Comparison of ENCODE assay signal across 8 cellular contexts in the genomic region with DNA sequence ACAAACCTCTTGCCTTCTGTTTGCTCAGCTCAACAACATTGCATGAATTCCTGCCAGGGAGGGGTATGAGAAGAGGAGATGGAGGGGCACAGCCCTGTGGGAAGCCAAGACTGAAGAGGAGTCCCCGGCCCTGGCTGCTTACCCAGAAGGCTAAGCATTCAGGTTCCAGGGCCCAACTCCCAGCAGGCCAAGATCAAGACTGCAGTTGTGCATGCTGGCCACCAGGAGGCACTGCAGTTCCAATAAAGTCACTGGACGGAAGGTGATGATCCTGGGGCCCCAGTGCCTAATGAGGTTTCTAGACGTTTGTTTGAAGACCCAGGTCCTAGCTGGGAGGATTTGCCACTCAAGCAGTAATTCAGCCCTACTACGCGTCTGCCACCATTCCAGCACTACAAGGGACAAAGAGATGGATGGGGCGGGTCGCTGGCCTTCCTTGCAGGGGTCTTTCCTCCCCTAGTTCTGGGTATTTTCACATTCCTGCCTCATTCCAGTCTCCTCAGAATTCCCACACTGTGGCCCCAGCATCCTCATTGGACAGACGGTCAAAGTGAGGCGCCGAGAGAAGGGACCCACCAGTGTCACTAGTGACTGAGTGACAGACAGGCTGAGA. TPM values are rescaled to one million over a fixed set of nuclear protein-coding genes. Genes with fewer than 3 reads are reported as not detected.
A peak's percentile ranks its signal among the peaks of the same experiment; 100 is the strongest.
DNase-seq lines count a peak whose midpoint lies in the region; ATAC-seq and TF ChIP-seq lines count a peak whose summit lies in the region.

No MANE protein-coding gene starts in this region.

- no peaks in the 10 kb centered on the region for H3K79me2 ChIP-seq in HCT116 (ENCODE audit: insufficient read depth, low read length)

- no peak overlapping the region for H3K27ac ChIP-seq in HCT116 (ENCODE audit: low read depth, low read length)
- no peak overlapping the region for H3K27ac ChIP-seq in effector memory CD4-positive, alpha-beta T cell (ENCODE audit: insufficient read depth, low read length, poor library complexity, severe bottlenecking)
- no peak overlapping the region for H3K27ac ChIP-seq in substantia nigra (ENCODE audit: low read depth, low read length, poor library complexity, severe bottlenecking)

- no peaks in the 10 kb centered on the region for H3K36me3 Mint-ChIP-seq in activated CD4-positive, alpha-beta T cell treated with anti-CD3 and anti-CD28 coated beads, Interleukin-2, amount 10 ng/mL, durations not matched to agents 7 days and 5 days (ENCODE audit: low read depth)

- H3K9me3 Mint-ChIP-seq in activated CD4-positive, alpha-beta T cell treated with anti-CD3 and anti-CD28 coated beads, Interleukin-2, amount 10 ng/mL, durations not matched to agents 7 days and 5 days, result no peaks in the 10 kb centered on the region

- CTCF ChIA-PET in HCT116 (lab: Charles Lee), result interaction anchor here (1.0 to 2.0 kb wide), 7 partner anchors 12 to 331 kb away, joined by 3 to 7 read pairs (median 4); no protein-coding TSS in a partner anchor
- CTCF ChIA-PET in activated CD4-positive, alpha-beta T cell treated with anti-CD3 and anti-CD28 coated beads, Interleukin-2, amount 10 ng/mL, durations not matched to agents 7 days and 5 days (lab: Charles Lee), result interaction anchor here (0.8 to 2.9 kb wide), 6 partner anchors 11 to 625 kb away, joined by 3 to 9 read pairs (median 3); no protein-coding TSS in a partner anchor

- TF ChIP-seq CTCF in HCT116 (IDR thresholded peaks at IDR 0.05 in 2 of 3, conservative IDR thresholded peaks at IDR 0.05 in 1 of 3; ENCODE audit: borderline replicate concordance in 1 of 3, insufficient read depth in 1 of 3, low read depth in 2 of 3, low read length in 2 of 3), result peak; percentile 85 to 96 (median 95)

- H3K27ac Mint-ChIP-seq in activated CD4-positive, alpha-beta T cell treated with anti-CD3 and anti-CD28 coated beads, Interleukin-2, amount 10 ng/mL, durations not matched to agents 7 days and 5 days, result no peak overlapping the region

- no TSS peak for BruUV-seq in HCT116 (replicated peaks; lab: Mats Ljungman, UMichigan)

- no peak overlapping the region for H2AFZ ChIP-seq in HCT116 (ENCODE audit: low read depth, low read length, poor library complexity, severe bottlenecking)

- TF ChIP-seq RAD21 in HCT116 (IDR thresholded peaks at IDR 0.05; ENCODE audit: low read depth), result peak; percentile 90

- no peak for TF ChIP-seq POLR2A in HCT116 (IDR thresholded peaks at IDR 0.05; ENCODE audit: borderline replicate concordance, extremely low read depth, insufficient read depth, insufficient read length)

- H3K4me2 ChIP-seq in HCT116 (ENCODE audit: low read length), result no peak overlapping the region

- intact Hi-C loops in HCT116 (cut with micrococcal nuclease), result loop anchor here (1.0 to 10.0 kb wide), 4 partner anchors 152 to 330 kb away; no protein-coding TSS in a partner anchor

- no peaks in the 10 kb centered on the region for H4K20me1 ChIP-seq in HCT116 (ENCODE audit: insufficient read depth)

- H3K4me1 ChIP-seq in HCT116 (ENCODE audit: control insufficient read depth in 1 of 2, insufficient read depth in 2 of 2, low read length in 2 of 2), result no peaks in the 10 kb centered on the region; a peak in 1 of 4 replicates
- H3K4me1 ChIP-seq in effector memory CD4-positive, alpha-beta T cell (ENCODE audit: control insufficient read depth, insufficient read depth, low read length, poor library complexity, severe bottlenecking), result no peaks in the 10 kb centered on the region

- no peaks in the 10 kb centered on the region for H3K9me3 ChIP-seq in HCT116 (ENCODE audit: control insufficient read depth in 1 of 2, insufficient read depth in 1 of 2, low read depth in 1 of 2, low read length in 2 of 2)
- H3K9me3 ChIP-seq in effector memory CD4-positive, alpha-beta T cell (ENCODE audit: control insufficient read depth, low read length), result no peaks in the 10 kb centered on the region

- RAD21 ChIA-PET in HCT116 (lab: Charles Lee; ENCODE audit: low non-redundant PET in 1 of 2, low total read pairs in 2 of 2, uncharacterized antibody in 2 of 2, unreplicated experiment in 2 of 2), result interaction anchor here in 1 of 2 experiments (1.0 to 1.5 kb wide), 3 partner anchors 153 to 330 kb away, joined by 3 to 4 read pairs (median 3); no protein-coding TSS in a partner anchor

- H3K27me3 Mint-ChIP-seq in activated CD4-positive, alpha-beta T cell treated with anti-CD3 and anti-CD28 coated beads, Interleukin-2, amount 10 ng/mL, durations not matched to agents 7 days and 5 days, result peaks cover 2% of the 10 kb centered on the region

- POLR2A ChIA-PET in HCT116 (lab: Charles Lee), result no interaction called here
- POLR2A ChIA-PET in activated CD4-positive, alpha-beta T cell treated with anti-CD3 and anti-CD28 coated beads, Interleukin-2, amount 10 ng/mL, durations not matched to agents 7 days and 5 days (lab: Charles Lee), result no interaction called here

- H3K27me3 ChIP-seq in HCT116 (ENCODE audit: insufficient read depth, low read length), result no peaks in the 10 kb centered on the region
- H3K27me3 ChIP-seq in effector memory CD4-positive, alpha-beta T cell (replicated peaks; ENCODE audit: control insufficient read depth, insufficient read depth, low read length, poor library complexity, severe bottlenecking), result no peaks in the 10 kb centered on the region

- H3K4me3 Mint-ChIP-seq in activated CD4-positive, alpha-beta T cell treated with anti-CD3 and anti-CD28 coated beads, Interleukin-2, amount 10 ng/mL, durations not matched to agents 7 days and 5 days, result no peak overlapping the region

- no peaks in the 10 kb centered on the region for H3K4me1 Mint-ChIP-seq in activated CD4-positive, alpha-beta T cell treated with anti-CD3 and anti-CD28 coated beads, Interleukin-2, amount 10 ng/mL, durations not matched to agents 7 days and 5 days

- DNase-seq in D341Med (ENCODE audit: low spot score), result peak; percentile 84
- DNase-seq in HCT116 (ENCODE audit: low read depth, low spot score), result peak; percentile 43
- peak; percentile 39 for DNase-seq in NCI-H446 treated with DMSO at 0.1 percent for 48 hours (lab: John Stamatoyannopoulos, UW)
- peak; percentile 67 for DNase-seq in activated CD4-positive, alpha-beta T cell treated with anti-CD3 and anti-CD28 coated beads, Interleukin-2, amount 10 ng/mL, durations not matched to agents 7 days and 5 days
- DNase-seq in effector memory CD4-positive, alpha-beta T cell, result peak in 2 of 3 donors; percentile 17 to 23
- DNase-seq in myocyte (ENCODE audit: low read depth), result peak; percentile 66
- DNase-seq in substantia nigra (lab: John Stamatoyannopoulos, UW), result peak in 26 of 49 donors; percentile 2 to 50 (median 14)

- no peaks in the 10 kb centered on the region for H3K36me3 ChIP-seq in HCT116 (ENCODE audit: control insufficient read depth in 1 of 2, insufficient read depth in 2 of 2, low read length in 2 of 2)
- no peaks in the 10 kb centered on the region for H3K36me3 ChIP-seq in effector memory CD4-positive, alpha-beta T cell (ENCODE audit: control insufficient read depth, insufficient read depth, low read length)

- H3K9ac ChIP-seq in HCT116 (ENCODE audit: low read length), result no peak overlapping the region

- ATAC-seq in HCT116 (peak; percentile 94), HG02678 (IDR thresholded peaks at IDR 0.05; ENCODE audit: unreplicated experiment) (no peak)

- no peak overlapping the region for H3K4me3 ChIP-seq in HCT116 (replicated peaks in 1 of 2; ENCODE audit: low read depth in 1 of 2, low read length in 2 of 2)
- no peak overlapping the region for H3K4me3 ChIP-seq in effector memory CD4-positive, alpha-beta T cell (ENCODE audit: insufficient read depth, low read depth, low read length, poor library complexity, severe bottlenecking)

- H3K9me2 ChIP-seq in HCT116 (ENCODE audit: insufficient read depth), result no peaks in the 10 kb centered on the region

TF ChIP-seq in HCT116, 20 proteins besides CTCF, POLR2A, EP300 and RAD21 (continues in another document):
- no peak for TF ChIP-seq FOSL1 (IDR thresholded peaks at IDR 0.05; ENCODE audit: low read depth)
- no peak for TF ChIP-seq SP1 (IDR thresholded peaks at IDR 0.05; ENCODE audit: low read depth)
- TF ChIP-seq YY1 (IDR thresholded peaks at IDR 0.05; ENCODE audit: extremely low read depth, insufficient replicate concordance, low read depth, low read length), result no peak
- TF ChIP-seq SRF (IDR thresholded peaks at IDR 0.05; ENCODE audit: low read depth), result no peak
- no peak for TF ChIP-seq ELF1 (IDR thresholded peaks at IDR 0.05; ENCODE audit: borderline replicate concordance, low read depth)
- TF ChIP-seq, protein P1, sequence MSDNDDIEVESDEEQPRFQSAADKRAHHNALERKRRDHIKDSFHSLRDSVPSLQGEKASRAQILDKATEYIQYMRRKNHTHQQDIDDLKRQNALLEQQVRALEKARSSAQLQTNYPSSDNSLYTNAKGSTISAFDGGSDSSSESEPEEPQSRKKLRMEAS (IDR thresholded peaks at IDR 0.05), result no peak
- no peak for TF ChIP-seq CEBPB (IDR thresholded peaks at IDR 0.05; ENCODE audit: low read depth)
- no peak for TF ChIP-seq SIN3A (IDR thresholded peaks at IDR 0.05; ENCODE audit: low read depth)
- TF ChIP-seq, protein P2, sequence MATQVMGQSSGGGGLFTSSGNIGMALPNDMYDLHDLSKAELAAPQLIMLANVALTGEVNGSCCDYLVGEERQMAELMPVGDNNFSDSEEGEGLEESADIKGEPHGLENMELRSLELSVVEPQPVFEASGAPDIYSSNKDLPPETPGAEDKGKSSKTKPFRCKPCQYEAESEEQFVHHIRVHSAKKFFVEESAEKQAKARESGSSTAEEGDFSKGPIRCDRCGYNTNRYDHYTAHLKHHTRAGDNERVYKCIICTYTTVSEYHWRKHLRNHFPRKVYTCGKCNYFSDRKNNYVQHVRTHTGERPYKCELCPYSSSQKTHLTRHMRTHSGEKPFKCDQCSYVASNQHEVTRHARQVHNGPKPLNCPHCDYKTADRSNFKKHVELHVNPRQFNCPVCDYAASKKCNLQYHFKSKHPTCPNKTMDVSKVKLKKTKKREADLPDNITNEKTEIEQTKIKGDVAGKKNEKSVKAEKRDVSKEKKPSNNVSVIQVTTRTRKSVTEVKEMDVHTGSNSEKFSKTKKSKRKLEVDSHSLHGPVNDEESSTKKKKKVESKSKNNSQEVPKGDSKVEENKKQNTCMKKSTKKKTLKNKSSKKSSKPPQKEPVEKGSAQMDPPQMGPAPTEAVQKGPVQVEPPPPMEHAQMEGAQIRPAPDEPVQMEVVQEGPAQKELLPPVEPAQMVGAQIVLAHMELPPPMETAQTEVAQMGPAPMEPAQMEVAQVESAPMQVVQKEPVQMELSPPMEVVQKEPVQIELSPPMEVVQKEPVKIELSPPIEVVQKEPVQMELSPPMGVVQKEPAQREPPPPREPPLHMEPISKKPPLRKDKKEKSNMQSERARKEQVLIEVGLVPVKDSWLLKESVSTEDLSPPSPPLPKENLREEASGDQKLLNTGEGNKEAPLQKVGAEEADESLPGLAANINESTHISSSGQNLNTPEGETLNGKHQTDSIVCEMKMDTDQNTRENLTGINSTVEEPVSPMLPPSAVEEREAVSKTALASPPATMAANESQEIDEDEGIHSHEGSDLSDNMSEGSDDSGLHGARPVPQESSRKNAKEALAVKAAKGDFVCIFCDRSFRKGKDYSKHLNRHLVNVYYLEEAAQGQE (IDR thresholded peaks at IDR 0.05; ENCODE audit: low read depth), result no peak

RNA-seq across cellular contexts. Expression of a gene that starts 23.6 kb away (rescaled TPM):
- total RNA-seq in HCT116 (2021; ENCODE audit: unreplicated experiment), result not detected
- polyA plus RNA-seq in HCT116 (2012), result 0.04 and 0.09 TPM in 2 replicates
- not detected for total RNA-seq in activated CD4-positive, alpha-beta T cell treated with anti-CD3 and anti-CD28 coated beads, Interleukin-2, amount 10 ng/mL, durations not matched to agents 7 days and 5 days
- total RNA-seq in myocyte, result not detected in 2 replicates
- 0.01 TPM for polyA plus RNA-seq in myocyte (2012)

Comparison
In these comparisons a context has a peak if more than half of its experiments do, and no peak if none do; other contexts are left out.
1. DNase-seq: peak in every context shown above with its lines; median percentile 84 in D341Med; 67 in activated CD4-positive, alpha-beta T cell treated with anti-CD3 and anti-CD28 coated beads, Interleukin-2, amount 10 ng/mL, durations not matched to agents 7 days and 5 days; 66 in myocyte; 43 in HCT116; 39 in NCI-H446 treated with DMSO at 0.1 percent for 48 hours; 20 in effector memory CD4-positive, alpha-beta T cell; 14 in substantia nigra.